Comparison of ENCODE assay signal across 28 cellular contexts in genomic region chr7:135129579-135129978, GRCh38. TPM values are rescaled to one million over a fixed set of nuclear protein-coding genes. Genes with fewer than 3 reads are reported as not detected.
"Had no signal": no experiment of that assay in that cellular context is flagged by ENCODE, and none has a peak within 500 bp of the region (broad histone marks: within the 10 kb centered on the region; RNA-seq: fewer than 3 reads in every experiment).

No MANE protein-coding gene starts in this region.

- DNase-seq: activated CD4-positive, alpha-beta T cell treated with anti-CD3 and anti-CD28 coated beads for 4 hours; activated CD4-positive, alpha-beta T cell treated with anti-CD3 and anti-CD28 coated beads, Interleukin-2, amount 50 U/mL, for 4 hours; activated effector memory CD4-positive, alpha-beta T cell treated with Interleukin-2 at 50 U/mL for 16 hours; activated naive CD4-positive, alpha-beta T cell treated with Interleukin-2 at 50 U/mL for 16 hours; activated T-cell treated with anti-CD3 and anti-CD28 coated beads for 4 hours; activated T-cell treated with anti-CD3 and anti-CD28 coated beads, Interleukin-2, amount 50 U/mL, for 72 hours; anterior cingulate cortex; effector CD4-positive, alpha-beta T cell; erythroblast; islet precursor cell; left cardiac atrium; mammary epithelial cell; naive B cell; nephron progenitor cell; ovary; right lobe of liver; stimulated activated CD4-positive, alpha-beta T cell treated with anti-CD3 and anti-CD28 coated beads, Interleukin-4, amount 100 ng/mL, for 1 hour; stimulated activated naive CD8-positive, alpha-beta T cell treated with anti-CD3 and anti-CD28 coated beads, Interleukin-15, Interleukin-2, amounts not matched to agents 100 U/mL and 50 U/mL, for 24 hours; trophoblast cell; uterus had no signal

- H3K4me1 ChIP-seq: gastroesophageal sphincter, right lobe of liver, uterus had no signal

- H3K27me3 ChIP-seq: gastroesophageal sphincter, hepatocyte, neutrophil, ovary, right lobe of liver, uterus had no signal

- H3K27me3 Mint-ChIP-seq: activated naive CD8-positive, alpha-beta T cell; dendritic cell treated with granulocyte-macrophage colony-stimulating factor and Interleukin-4, amounts not matched to agents 40 ng/mL and 50 ng/mL, for 4 days; naive B cell; progenitor cell of endocrine pancreas had no signal

- H3K36me3 ChIP-seq: gastroesophageal sphincter, neutrophil, ovary, right lobe of liver, thoracic aorta, uterus had no signal

- H3K27ac Mint-ChIP-seq: activated naive CD8-positive, alpha-beta T cell; activated T-cell treated with anti-CD3 and anti-CD28 coated beads, Interleukin-2, amount 50 U/mL, for 72 hours; dendritic cell treated with granulocyte-macrophage colony-stimulating factor and Interleukin-4, amounts not matched to agents 40 ng/mL and 50 ng/mL, for 4 days; nephron progenitor cell; progenitor cell of endocrine pancreas had no signal

- H3K4me3 ChIP-seq: gastroesophageal sphincter, hepatocyte, ovary, right lobe of liver, thoracic aorta, uterus had no signal

- H3K27ac ChIP-seq: gastroesophageal sphincter, hepatocyte, neutrophil, ovary, right lobe of liver, thoracic aorta, uterus had no signal

- H3K79me2 ChIP-seq: hepatocyte had no signal

- H2AFZ ChIP-seq: hepatocyte had no signal

- H3K4me2 ChIP-seq: hepatocyte had no signal

- ATAC-seq: activated T-cell treated with anti-CD3 and anti-CD28 coated beads, Interleukin-2, amount 50 U/mL, for 72 hours; gastroesophageal sphincter; left cardiac atrium; stimulated activated naive CD8-positive, alpha-beta T cell treated with anti-CD3 and anti-CD28 coated beads, Interleukin-15, Interleukin-2, amounts not matched to agents 100 U/mL and 50 U/mL, for 24 hours had no signal

- H3K4me3 Mint-ChIP-seq: activated naive CD8-positive, alpha-beta T cell; activated T-cell treated with anti-CD3 and anti-CD28 coated beads, Interleukin-2, amount 50 U/mL, for 72 hours; central memory CD8-positive, alpha-beta T cell; dendritic cell treated with granulocyte-macrophage colony-stimulating factor and Interleukin-4, amounts not matched to agents 40 ng/mL and 50 ng/mL, for 4 days; naive B cell; nephron progenitor cell had no signal

- H3K4me1 Mint-ChIP-seq: naive B cell had no signal

RNA-seq across cellular contexts. Expression of gene TMEM140, which starts 18.3 kb away (rescaled TPM):
- polyA plus RNA-seq: mammary epithelial cell had no signal
